ENCODE assay signal across 26 cellular contexts in genomic region chr18:54069729-54070128, GRCh38.
"Had no signal": no experiment of that assay in that cellular context is flagged by ENCODE, and none has a peak within 500 bp of the region (broad histone marks: within the 10 kb centered on the region; RNA-seq: fewer than 3 reads in every experiment).

No MANE protein-coding gene starts in this region.

- H3K9me3 ChIP-seq: esophagus muscularis mucosa, lower lobe of right lung, neutrophil, pancreas, right lobe of liver, thoracic aorta, transverse colon, upper lobe of right lung, uterus had no signal

- H3K4me1 ChIP-seq: esophagus muscularis mucosa, heart right ventricle, lower lobe of right lung, pancreas, right lobe of liver, transverse colon, upper lobe of right lung, uterus had no signal

- H3K4me3 Mint-ChIP-seq: naive B cell; natural killer cell treated with Interleukin-12 subunit alpha and Interleukin-12 subunit beta and Interleukin-15 and Interleukin-18, amount 100 ng/mL, for 72 hours; neural crest cell; stimulated activated naive B cell treated with anti-CD40 and anti-IgM and Interleukin-4, amounts not matched to agents 10 μg/mL and 1 μg/mL and 100 μg/mL, for 72 hours; stimulated activated naive CD8-positive, alpha-beta T cell treated with anti-CD3 and anti-CD28 coated beads, Interleukin-15, Interleukin-2, amounts not matched to agents 100 ng/mL and 50 ng/mL, for 24 hours had no signal

- H3K4me3 ChIP-seq: coronary artery, esophagus muscularis mucosa, heart right ventricle, lower lobe of right lung, pancreas, right lobe of liver, thoracic aorta, transverse colon, upper lobe of right lung, uterus had no signal

- H3K27me3 Mint-ChIP-seq: stimulated activated naive CD8-positive, alpha-beta T cell treated with anti-CD3 and anti-CD28 coated beads, Interleukin-15, Interleukin-2, amounts not matched to agents 100 ng/mL and 50 ng/mL, for 24 hours had no signal

- H3K36me3 Mint-ChIP-seq: naive B cell; natural killer cell treated with Interleukin-12 subunit alpha and Interleukin-12 subunit beta and Interleukin-15 and Interleukin-18, amount 100 ng/mL, for 72 hours; stimulated activated naive B cell treated with anti-CD40 and anti-IgM and Interleukin-4, amounts not matched to agents 10 μg/mL and 1 μg/mL and 100 μg/mL, for 72 hours had no signal

- H3K36me3 ChIP-seq: esophagus muscularis mucosa, heart right ventricle, lower lobe of right lung, neutrophil, pancreas, right lobe of liver, thoracic aorta, transverse colon, upper lobe of right lung, uterus had no signal

- DNase-seq: dermis blood vessel endothelial cell; effector memory CD4-positive, alpha-beta T cell; foreskin melanocyte; glutamatergic neuron; heart right ventricle; hippocampal formation; left ventricle myocardium superior; lower lobe of right lung; naive B cell; pancreas; retina; right lobe of liver; small intestine; stimulated activated CD4-positive, alpha-beta T cell treated with anti-CD3 and anti-CD28 coated beads, Interleukin-15, amount 100 ng/mL, for 24 hours; stimulated activated CD4-positive, alpha-beta T cell treated with anti-CD3 and anti-CD28 coated beads, Interleukin-2, amount 100 ng/mL, for 48 hours; stimulated activated naive B cell treated with anti-CD40 and anti-IgM and Interleukin-4, amounts not matched to agents 10 μg/mL and 1 μg/mL and 100 μg/mL, for 72 hours; transverse colon; upper lobe of right lung; uterus had no signal

- H3K9me3 Mint-ChIP-seq: natural killer cell treated with Interleukin-12 subunit alpha and Interleukin-12 subunit beta and Interleukin-15 and Interleukin-18, amount 100 ng/mL, for 72 hours; neural crest cell; stimulated activated naive B cell treated with anti-CD40 and anti-IgM and Interleukin-4, amounts not matched to agents 10 μg/mL and 1 μg/mL and 100 μg/mL, for 72 hours; stimulated activated naive CD8-positive, alpha-beta T cell treated with anti-CD3 and anti-CD28 coated beads, Interleukin-15, Interleukin-2, amounts not matched to agents 100 ng/mL and 50 ng/mL, for 24 hours had no signal

- H3K4me1 Mint-ChIP-seq: naive B cell; neural crest cell; stimulated activated naive B cell treated with anti-CD40 and anti-IgM and Interleukin-4, amounts not matched to agents 10 μg/mL and 1 μg/mL and 100 μg/mL, for 72 hours had no signal

- H3K27ac Mint-ChIP-seq: naive B cell; natural killer cell treated with Interleukin-12 subunit alpha and Interleukin-12 subunit beta and Interleukin-15 and Interleukin-18, amount 100 ng/mL, for 72 hours; stimulated activated naive B cell treated with anti-CD40 and anti-IgM and Interleukin-4, amounts not matched to agents 10 μg/mL and 1 μg/mL and 100 μg/mL, for 72 hours; stimulated activated naive CD8-positive, alpha-beta T cell treated with anti-CD3 and anti-CD28 coated beads, Interleukin-15, Interleukin-2, amounts not matched to agents 100 ng/mL and 50 ng/mL, for 24 hours had no signal

- H3K27me3 ChIP-seq: esophagus muscularis mucosa, heart right ventricle, pancreas, right lobe of liver, transverse colon, upper lobe of right lung, uterus had no signal

- ATAC-seq: heart right ventricle; left ventricle myocardium superior; lower lobe of right lung; natural killer cell treated with Interleukin-12 subunit alpha and Interleukin-12 subunit beta and Interleukin-15 and Interleukin-18, amount 100 ng/mL, for 72 hours; pancreas; right lobe of liver; stimulated activated naive B cell treated with anti-CD40 and anti-IgM and Interleukin-4, amounts not matched to agents 10 μg/mL and 1 μg/mL and 100 μg/mL, for 72 hours; upper lobe of right lung had no signal
